Comparison of ENCODE assay signal across 9 cellular contexts in the genomic region with DNA sequence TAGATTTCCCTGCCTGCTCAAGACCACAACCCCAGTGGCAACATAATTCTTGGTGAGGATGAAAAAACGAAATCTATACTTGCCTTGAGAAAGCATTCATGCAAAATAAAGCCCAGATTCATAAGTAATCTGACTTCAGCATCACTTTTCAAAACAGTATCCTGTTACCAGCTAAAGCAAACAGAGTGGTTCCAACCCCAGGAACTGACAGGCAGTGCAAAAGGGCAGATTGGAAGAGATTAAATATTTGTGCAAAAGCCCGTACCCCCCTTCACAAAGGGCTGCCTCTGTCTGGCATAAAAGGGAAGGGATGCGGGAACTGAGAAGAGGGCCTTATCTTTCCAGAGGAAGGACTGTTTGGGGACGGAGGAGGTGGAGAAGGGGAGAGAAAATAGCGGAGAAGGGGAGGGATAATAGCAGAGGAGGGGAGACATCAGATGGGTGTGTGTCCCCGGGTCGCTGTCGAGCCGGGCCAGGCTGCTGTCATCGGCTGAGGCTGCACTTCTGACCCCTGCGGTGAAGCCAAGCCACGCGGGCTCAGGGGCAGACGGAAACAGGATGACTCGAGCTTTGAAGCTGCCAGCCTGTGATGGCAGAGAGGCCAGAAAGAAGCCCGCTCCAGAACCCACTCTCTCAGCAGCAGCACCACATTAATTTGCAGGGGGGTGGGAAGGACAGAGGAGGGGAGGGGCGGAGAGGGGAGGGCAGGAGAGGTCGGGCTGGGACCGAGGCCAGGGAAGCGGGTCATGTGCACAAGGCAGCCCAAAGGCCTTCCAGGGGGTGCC. TPM values are rescaled to one million over a fixed set of nuclear protein-coding genes. Genes with fewer than 3 reads are reported as not detected.
DNase-seq lines count a peak whose midpoint lies in the region; ATAC-seq and TF ChIP-seq lines count a peak whose summit lies in the region.
"Not testable (repeated sequence)": the region's sequence is repeated elsewhere in the genome, so short reads cannot be mapped to it uniquely, and the experiment has no call there.
"Had no signal": no experiment of that assay in that cellular context is flagged by ENCODE, and none has a peak within 500 bp of the region (broad histone marks: within the 10 kb centered on the region; RNA-seq: fewer than 3 reads in every experiment).

No MANE protein-coding gene starts in this region.

- CTCF ChIA-PET in activated CD4-positive, alpha-beta T cell treated with anti-CD3 and anti-CD28 coated beads, Interleukin-2, amount 10 ng/mL, durations not matched to agents 7 days and 5 days (lab: Charles Lee) = not testable (repeated sequence)

- H3K4me1 Mint-ChIP-seq in activated CD4-positive, alpha-beta T cell treated with anti-CD3 and anti-CD28 coated beads, Interleukin-2, amount 10 ng/mL, durations not matched to agents 7 days and 5 days = not testable (repeated sequence)
- H3K4me1 Mint-ChIP-seq in chondrocyte (ENCODE audit: low read depth) = peaks cover 37% of the 10 kb centered on the region

- POLR2A ChIA-PET in activated CD4-positive, alpha-beta T cell treated with anti-CD3 and anti-CD28 coated beads, Interleukin-2, amount 10 ng/mL, durations not matched to agents 7 days and 5 days (lab: Charles Lee) = not testable (repeated sequence)

- H3K27ac Mint-ChIP-seq in activated CD4-positive, alpha-beta T cell treated with anti-CD3 and anti-CD28 coated beads, Interleukin-2, amount 10 ng/mL, durations not matched to agents 7 days and 5 days = not testable (repeated sequence)
- H3K27ac Mint-ChIP-seq in chondrocyte (ENCODE audit: unreplicated experiment) = peak overlapping the region; percentile 76

- peak; percentile 89 for ATAC-seq in left ventricle myocardium superior

- H3K27ac ChIP-seq in C4-2B = peak overlapping the region; percentile 43; the same call in 1 of the 2 replicates

- peaks cover 35% of the 10 kb centered on the region for H3K27me3 Mint-ChIP-seq in activated CD4-positive, alpha-beta T cell treated with anti-CD3 and anti-CD28 coated beads, Interleukin-2, amount 10 ng/mL, durations not matched to agents 7 days and 5 days
- peaks cover 18% of the 10 kb centered on the region for H3K27me3 Mint-ChIP-seq in chondrocyte (ENCODE audit: low read depth)

- H3K9me3 Mint-ChIP-seq in activated CD4-positive, alpha-beta T cell treated with anti-CD3 and anti-CD28 coated beads, Interleukin-2, amount 10 ng/mL, durations not matched to agents 7 days and 5 days; chondrocyte (ENCODE audit: low read depth): not testable (repeated sequence)

- intact Hi-C loops in left ventricle myocardium superior (cut with micrococcal nuclease) = not testable (repeated sequence)

- peak; percentile 14 for DNase-seq in HS-27A (ENCODE audit: low read depth)
- DNase-seq in NCI-H82 (lab: John Stamatoyannopoulos, UW) = peak; percentile 28
- peak; percentile 8 for DNase-seq in activated CD4-positive, alpha-beta T cell treated with anti-CD3 and anti-CD28 coated beads, Interleukin-2, amount 10 ng/mL, durations not matched to agents 7 days and 5 days
- DNase-seq in chondrocyte (ENCODE audit: low spot score) = not testable (repeated sequence)
- DNase-seq in left ventricle myocardium superior = peak; percentile 81
- DNase-seq in mucosa of gallbladder (ENCODE audit: low spot score) = peak; percentile 32
- peak; percentile 13 for DNase-seq in smooth muscle cell of the brain vasculature (ENCODE audit: low read depth, low spot score)

- not testable (repeated sequence) for H3K36me3 Mint-ChIP-seq in activated CD4-positive, alpha-beta T cell treated with anti-CD3 and anti-CD28 coated beads, Interleukin-2, amount 10 ng/mL, durations not matched to agents 7 days and 5 days (ENCODE audit: low read depth); chondrocyte (ENCODE audit: low read depth)

- not testable (repeated sequence) for H3K4me3 Mint-ChIP-seq in activated CD4-positive, alpha-beta T cell treated with anti-CD3 and anti-CD28 coated beads, Interleukin-2, amount 10 ng/mL, durations not matched to agents 7 days and 5 days
- H3K4me3 Mint-ChIP-seq in chondrocyte (ENCODE audit: unreplicated experiment) = peak overlapping the region; percentile 54

- TF ChIP-seq CTCF in C4-2B (conservative IDR thresholded peaks at IDR 0.05); chondrocyte (IDR thresholded peaks at IDR 0.05): not testable (repeated sequence)

RNA-seq across cellular contexts. Expression of a gene that starts 29.5 kb away (rescaled TPM):
- total RNA-seq in activated CD4-positive, alpha-beta T cell treated with anti-CD3 and anti-CD28 coated beads, Interleukin-2, amount 10 ng/mL, durations not matched to agents 7 days and 5 days = not detected
- total RNA-seq in chondrocyte = not detected in 3 replicates
- not detected for total RNA-seq in left ventricle myocardium superior
- not detected for total RNA-seq in mucosa of gallbladder
- total RNA-seq: spleen had no signal
